2 cellular contexts compared by ENCODE assay signal in the genomic region with DNA sequence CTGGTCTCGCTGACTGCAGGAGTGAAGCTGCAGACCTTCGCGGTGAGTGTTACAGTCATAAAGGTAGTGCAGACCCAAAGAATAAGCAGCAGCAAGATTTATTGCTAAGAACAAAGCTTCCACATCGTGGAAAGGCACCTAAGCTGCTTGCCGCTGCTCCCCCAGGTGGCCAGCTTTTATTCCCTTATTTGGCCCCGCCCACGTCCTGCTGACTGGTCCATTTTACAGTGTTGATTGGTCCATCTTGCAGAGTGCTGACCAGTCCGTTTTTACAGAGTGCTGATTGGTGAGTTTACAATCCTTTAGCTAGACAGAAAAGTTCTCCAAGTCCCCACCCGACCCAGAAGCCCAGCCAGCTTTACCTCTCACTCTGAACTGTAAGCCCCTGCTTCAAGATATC.
TF ChIP-seq lines count a peak whose summit lies in the region.

No MANE protein-coding gene starts in this region.

TF ChIP-seq in SK-N-SH, 30 proteins besides CTCF, POLR2A, EP300 and RAD21 (continued from another document):
- TF ChIP-seq, protein P1, sequence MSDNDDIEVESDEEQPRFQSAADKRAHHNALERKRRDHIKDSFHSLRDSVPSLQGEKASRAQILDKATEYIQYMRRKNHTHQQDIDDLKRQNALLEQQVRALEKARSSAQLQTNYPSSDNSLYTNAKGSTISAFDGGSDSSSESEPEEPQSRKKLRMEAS (IDR thresholded peaks at IDR 0.05; ENCODE audit: low read depth) = no peak
- TF ChIP-seq, protein P2, sequence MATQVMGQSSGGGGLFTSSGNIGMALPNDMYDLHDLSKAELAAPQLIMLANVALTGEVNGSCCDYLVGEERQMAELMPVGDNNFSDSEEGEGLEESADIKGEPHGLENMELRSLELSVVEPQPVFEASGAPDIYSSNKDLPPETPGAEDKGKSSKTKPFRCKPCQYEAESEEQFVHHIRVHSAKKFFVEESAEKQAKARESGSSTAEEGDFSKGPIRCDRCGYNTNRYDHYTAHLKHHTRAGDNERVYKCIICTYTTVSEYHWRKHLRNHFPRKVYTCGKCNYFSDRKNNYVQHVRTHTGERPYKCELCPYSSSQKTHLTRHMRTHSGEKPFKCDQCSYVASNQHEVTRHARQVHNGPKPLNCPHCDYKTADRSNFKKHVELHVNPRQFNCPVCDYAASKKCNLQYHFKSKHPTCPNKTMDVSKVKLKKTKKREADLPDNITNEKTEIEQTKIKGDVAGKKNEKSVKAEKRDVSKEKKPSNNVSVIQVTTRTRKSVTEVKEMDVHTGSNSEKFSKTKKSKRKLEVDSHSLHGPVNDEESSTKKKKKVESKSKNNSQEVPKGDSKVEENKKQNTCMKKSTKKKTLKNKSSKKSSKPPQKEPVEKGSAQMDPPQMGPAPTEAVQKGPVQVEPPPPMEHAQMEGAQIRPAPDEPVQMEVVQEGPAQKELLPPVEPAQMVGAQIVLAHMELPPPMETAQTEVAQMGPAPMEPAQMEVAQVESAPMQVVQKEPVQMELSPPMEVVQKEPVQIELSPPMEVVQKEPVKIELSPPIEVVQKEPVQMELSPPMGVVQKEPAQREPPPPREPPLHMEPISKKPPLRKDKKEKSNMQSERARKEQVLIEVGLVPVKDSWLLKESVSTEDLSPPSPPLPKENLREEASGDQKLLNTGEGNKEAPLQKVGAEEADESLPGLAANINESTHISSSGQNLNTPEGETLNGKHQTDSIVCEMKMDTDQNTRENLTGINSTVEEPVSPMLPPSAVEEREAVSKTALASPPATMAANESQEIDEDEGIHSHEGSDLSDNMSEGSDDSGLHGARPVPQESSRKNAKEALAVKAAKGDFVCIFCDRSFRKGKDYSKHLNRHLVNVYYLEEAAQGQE (IDR thresholded peaks at IDR 0.05; ENCODE audit: low read depth, low read length) = no peak
- TF ChIP-seq GABPA (IDR thresholded peaks at IDR 0.05; ENCODE audit: low read depth) (no peak), NRF1 (IDR thresholded peaks at IDR 0.05; ENCODE audit: low read depth, low read length) (no peak), GATA2 (CRISPR knock-in tag; IDR thresholded peaks at IDR 0.05) (no peak), JUND (IDR thresholded peaks at IDR 0.05) (no peak), SIN3A (IDR thresholded peaks at IDR 0.05; ENCODE audit: borderline replicate concordance, low read depth, low read length) (no peak), MEF2A (IDR thresholded peaks at IDR 0.05; ENCODE audit: borderline replicate concordance, low read depth) (no peak), TAF1 (IDR thresholded peaks at IDR 0.05; ENCODE audit: borderline replicate concordance, low read depth, low read length) (no peak), RXRA (IDR thresholded peaks at IDR 0.05; ENCODE audit: borderline replicate concordance, low read depth) (no peak)
- TF ChIP-seq, protein P3, sequence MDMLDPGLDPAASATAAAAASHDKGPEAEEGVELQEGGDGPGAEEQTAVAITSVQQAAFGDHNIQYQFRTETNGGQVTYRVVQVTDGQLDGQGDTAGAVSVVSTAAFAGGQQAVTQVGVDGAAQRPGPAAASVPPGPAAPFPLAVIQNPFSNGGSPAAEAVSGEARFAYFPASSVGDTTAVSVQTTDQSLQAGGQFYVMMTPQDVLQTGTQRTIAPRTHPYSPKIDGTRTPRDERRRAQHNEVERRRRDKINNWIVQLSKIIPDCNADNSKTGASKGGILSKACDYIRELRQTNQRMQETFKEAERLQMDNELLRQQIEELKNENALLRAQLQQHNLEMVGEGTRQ (IDR thresholded peaks at IDR 0.05; ENCODE audit: borderline replicate concordance, low read depth, low read length) = no peak
- TF ChIP-seq, protein P4, sequence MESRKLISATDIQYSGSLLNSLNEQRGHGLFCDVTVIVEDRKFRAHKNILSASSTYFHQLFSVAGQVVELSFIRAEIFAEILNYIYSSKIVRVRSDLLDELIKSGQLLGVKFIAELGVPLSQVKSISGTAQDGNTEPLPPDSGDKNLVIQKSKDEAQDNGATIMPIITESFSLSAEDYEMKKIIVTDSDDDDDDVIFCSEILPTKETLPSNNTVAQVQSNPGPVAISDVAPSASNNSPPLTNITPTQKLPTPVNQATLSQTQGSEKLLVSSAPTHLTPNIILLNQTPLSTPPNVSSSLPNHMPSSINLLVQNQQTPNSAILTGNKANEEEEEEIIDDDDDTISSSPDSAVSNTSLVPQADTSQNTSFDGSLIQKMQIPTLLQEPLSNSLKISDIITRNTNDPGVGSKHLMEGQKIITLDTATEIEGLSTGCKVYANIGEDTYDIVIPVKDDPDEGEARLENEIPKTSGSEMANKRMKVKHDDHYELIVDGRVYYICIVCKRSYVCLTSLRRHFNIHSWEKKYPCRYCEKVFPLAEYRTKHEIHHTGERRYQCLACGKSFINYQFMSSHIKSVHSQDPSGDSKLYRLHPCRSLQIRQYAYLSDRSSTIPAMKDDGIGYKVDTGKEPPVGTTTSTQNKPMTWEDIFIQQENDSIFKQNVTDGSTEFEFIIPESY (IDR thresholded peaks at IDR 0.05; ENCODE audit: borderline replicate concordance, low read depth) = no peak

TF ChIP-seq in SK-N-SH treated with all-trans-retinoic acid at 6 μM for 48 hours, 23 proteins besides CTCF, POLR2A, EP300 and RAD21 (continued from another document):
- no peak for TF ChIP-seq ISL1 (CRISPR knock-in tag; IDR thresholded peaks at IDR 0.05)
TF ChIP-seq in SK-N-SH treated with all-trans-retinoic acid at 6 μM for 48 hours: peak in this region for 0.
